Comparison of ENCODE assay signal across 8 cellular contexts in genomic region chr10:11822809-11823121, GRCh38. TPM values are rescaled to one million over a fixed set of nuclear protein-coding genes. Genes with fewer than 3 reads are reported as not detected.
DNase-seq lines count a peak whose midpoint lies in the region; ATAC-seq and TF ChIP-seq lines count a peak whose summit lies in the region.

No MANE protein-coding gene starts in this region.

- H3K9me3 ChIP-seq in BLaER1 (no peaks in the 10 kb centered on the region), PC-9 (ENCODE audit: insufficient read depth, low read depth) (no peaks in the 10 kb centered on the region), esophagus muscularis mucosa (no peaks in the 10 kb centered on the region), ovary (no peaks in the 10 kb centered on the region)

- H3F3A ChIP-seq in PC-9 (ENCODE audit: insufficient read depth, low read depth): peaks cover 21% of the 10 kb centered on the region

- no peaks in the 10 kb centered on the region for H3K9me2 ChIP-seq in PC-9 (ENCODE audit: insufficient read depth)

- H4K20me1 ChIP-seq in BLaER1 (peaks cover 19% of the 10 kb centered on the region), PC-9 (ENCODE audit: insufficient read depth) (peaks cover 16% of the 10 kb centered on the region; the same call in 1 of the 2 replicates)

- H3K36me3 Mint-ChIP-seq in effector memory CD8-positive, alpha-beta T cell (ENCODE audit: insufficient read depth): no peaks in the 10 kb centered on the region

- CTCF ChIA-PET in PC-9 (lab: Charles Lee): interaction anchor here (0.6 to 0.9 kb wide), 2 partner anchors 164 to 951 kb away, joined by 3 to 6 read pairs; no protein-coding TSS in a partner anchor

- TF ChIP-seq CTCF in PC-9 (conservative IDR thresholded peaks at IDR 0.05) (no peak), esophagus muscularis mucosa (IDR thresholded peaks at IDR 0.05) (no peak), ovary (IDR thresholded peaks at IDR 0.05) (no peak)

- no peaks in the 10 kb centered on the region for H3K36me3 ChIP-seq in BLaER1
- 0 out of 2 replicates have a peak, but pooled peaks cover 6% of the 10 kb centered on the region for H3K36me3 ChIP-seq in PC-9 (ENCODE audit: low read depth)
- H3K36me3 ChIP-seq in esophagus muscularis mucosa: no peaks in the 10 kb centered on the region
- H3K36me3 ChIP-seq in ovary: no peaks in the 10 kb centered on the region

- H3K4me2 ChIP-seq in BLaER1 (peak overlapping the region; percentile 91), PC-9 (peak overlapping the region; percentile 98)

- DNase-seq in PC-9: no peak
- no peak for DNase-seq in esophagus muscularis mucosa (ENCODE audit: extremely low spot score)
- no peak for DNase-seq in ovary
- no peak for DNase-seq in NCI-H82 treated with DMSO at 0.1 percent for 48 hours (lab: John Stamatoyannopoulos, UW; ENCODE audit: unreplicated experiment)
- DNase-seq in NOMO-1 treated with DMSO at 0.1 percent for 48 hours (lab: John Stamatoyannopoulos, UW; ENCODE audit: unreplicated experiment): no peak
- DNase-seq in effector memory CD8-positive, alpha-beta T cell: no peak

- H3K79me2 ChIP-seq in PC-9 (ENCODE audit: low read depth): peaks cover 50% of the 10 kb centered on the region

- peak overlapping the region in 1 of 2 donors; percentile 66 for H3K4me3 Mint-ChIP-seq in effector memory CD8-positive, alpha-beta T cell

- TF ChIP-seq EP300 in esophagus muscularis mucosa (IDR thresholded peaks at IDR 0.05) (no peak), ovary (IDR thresholded peaks at IDR 0.05) (no peak)

- H3K4me3 ChIP-seq in BLaER1 (peak overlapping the region; percentile 91), PC-9 (peak overlapping the region; percentile 92), esophagus muscularis mucosa (peak overlapping the region; percentile 58 to 76 (median 68)), ovary (peak overlapping the region; percentile 57)

- peak overlapping the region; percentile 84; the same call in 1 of the 2 replicates for H3K9ac ChIP-seq in BLaER1

- H3K27ac ChIP-seq in BLaER1: peak overlapping the region; percentile 84; the same call in 1 of the 2 replicates
- peak overlapping the region; percentile 39; the same call in 1 of the 2 replicates for H3K27ac ChIP-seq in PC-9
- no peak overlapping the region for H3K27ac ChIP-seq in esophagus muscularis mucosa (replicated peaks in 1 of 4)
- H3K27ac ChIP-seq in ovary: no peak overlapping the region

- POLR2A ChIA-PET in PC-9 (lab: Charles Lee; ENCODE audit: unreplicated experiment): no interaction called here

- H3K4me1 ChIP-seq in BLaER1: peaks cover 18% of the 10 kb centered on the region
- peaks cover 59% of the 10 kb centered on the region for H3K4me1 ChIP-seq in PC-9 (replicated peaks; ENCODE audit: insufficient read depth)
- peaks cover 3 to 13% (median 11%) of the 10 kb centered on the region in 4 donors for H3K4me1 ChIP-seq in esophagus muscularis mucosa
- H3K4me1 ChIP-seq in ovary (ENCODE audit: insufficient read depth): no peaks in the 10 kb centered on the region

- peak overlapping the region; percentile 75 for H2AFZ ChIP-seq in PC-9

- H3K27ac Mint-ChIP-seq in effector memory CD8-positive, alpha-beta T cell: no peak overlapping the region

- H3K27me3 Mint-ChIP-seq in effector memory CD8-positive, alpha-beta T cell: peaks cover 57 to 61% of the 10 kb centered on the region in 2 donors

- no peaks in the 10 kb centered on the region for H3K9me3 Mint-ChIP-seq in effector memory CD8-positive, alpha-beta T cell

- peaks cover 3 to 4% of the 10 kb centered on the region in 2 donors for H3K4me1 Mint-ChIP-seq in effector memory CD8-positive, alpha-beta T cell (ENCODE audit: low read depth in 2 of 2)

- TF ChIP-seq POLR2A in esophagus muscularis mucosa (IDR thresholded peaks at IDR 0.05; ENCODE audit: low read depth): no peak
- no peak for TF ChIP-seq POLR2A in ovary (IDR thresholded peaks at IDR 0.05)

- WGBS in esophagus muscularis mucosa: 76% methylated on average over 7 of the region's 8 CpGs
- 38 to 62% (median 42%) methylated on average over 7 to 8 of the region's 8 CpGs for WGBS in ovary, 3 donors

- H3K27me3 ChIP-seq in BLaER1 (peaks cover 34% of the 10 kb centered on the region), PC-9 (ENCODE audit: insufficient read depth, low read depth) (no peaks in the 10 kb centered on the region), esophagus muscularis mucosa (peaks cover 0 to 54% (median 21%) of the 10 kb centered on the region in 4 donors), ovary (no peaks in the 10 kb centered on the region)

- no peak for ATAC-seq in HG03565 (IDR thresholded peaks at IDR 0.05; ENCODE audit: unreplicated experiment)
- no peak for ATAC-seq in effector memory CD8-positive, alpha-beta T cell (replicated peaks)

- intact Hi-C loops in PC-9 (cut with micrococcal nuclease; ENCODE audit: unreplicated experiment): loop anchor here (10.0 kb wide), 1 partner anchor 208 kb away; the partner anchor contains the start of gene USP6NL
- intact Hi-C loops in esophagus muscularis mucosa (cut with DNase I): no loop called here
- intact Hi-C loops in ovary (cut with DNase I): no loop called here

- BruUV-seq in PC-9 (replicated peaks; lab: Mats Ljungman, UMichigan): no TSS peak

RNA-seq across cellular contexts. Expression of gene PROSER2, which starts 0.4 kb away (rescaled TPM):
- total RNA-seq in PC-9 (2021) (66.6 and 87.5 TPM in 2 replicates), esophagus muscularis mucosa (1 to 10 TPM; 2.5 to 5.9 (median 3.7) TPM), ovary (10 to 100 TPM in 1 of 7 donors, 1 to 10 TPM in 6; 2.7 to 13.4 (median 4.4) TPM)
- 1 to 10 TPM; 1.3 to 2.8 TPM for polyA plus RNA-seq in ovary

Comparison
In these comparisons a context has a peak if more than half of its experiments do, and no peak if none do; other contexts are left out.
1. H3K27ac ChIP-seq: peak in BLaER1 (single experiment) and PC-9 (single experiment); none in esophagus muscularis mucosa (0 of 4) and ovary (0 of 2).
2. Peak in every context shown above with its lines, with median percentiles within 50 percentile points of each other: H3K4me3 ChIP-seq.